8 cellular contexts compared by ENCODE assay signal in the genomic region with DNA sequence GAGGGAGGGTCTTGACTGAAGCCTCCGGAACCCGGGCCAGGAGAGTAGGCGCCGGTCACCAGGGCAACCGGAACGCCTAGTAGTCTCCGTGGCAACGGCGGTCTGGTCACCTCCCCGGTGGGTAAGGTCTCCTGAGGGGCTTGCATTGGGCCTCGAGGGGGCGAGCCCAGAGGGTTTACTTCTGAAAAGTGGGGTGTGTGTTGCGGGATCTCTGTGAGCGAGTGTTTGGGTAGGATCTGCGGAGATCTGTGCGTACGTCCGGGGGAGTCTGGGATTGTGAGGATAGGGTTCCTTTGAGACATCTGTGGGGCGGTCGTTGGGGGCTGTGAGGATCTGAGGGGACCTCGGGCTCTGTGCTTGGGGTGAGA. TPM values are rescaled to one million over a fixed set of nuclear protein-coding genes. Genes with fewer than 3 reads are reported as not detected.
DNase-seq lines count a peak whose midpoint lies in the region; ATAC-seq and TF ChIP-seq lines count a peak whose summit lies in the region.

A gene with protein sequence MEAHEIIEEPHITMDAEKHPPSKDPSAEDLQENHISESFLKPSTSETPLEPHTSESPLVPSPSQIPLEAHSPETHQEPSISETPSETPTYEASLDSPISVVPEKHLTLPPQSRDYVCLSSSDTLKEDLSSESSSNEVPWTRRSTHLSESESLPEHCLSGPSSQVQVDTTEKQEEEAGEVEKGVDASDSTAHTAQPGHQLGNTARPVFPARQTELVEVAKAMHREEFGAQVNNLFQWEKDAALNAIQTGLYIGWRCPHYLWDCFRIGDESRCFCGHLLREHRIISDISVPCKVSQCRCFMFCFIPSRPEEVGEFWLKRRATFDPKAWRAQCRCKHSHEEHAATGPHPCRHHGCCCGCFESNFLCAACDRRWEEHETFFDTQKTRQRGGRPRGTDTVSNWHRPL (minus strand): TSS at position 17 of the 368 bp plus-strand sequence. CDS start 2,571 bp downstream, outside the sequence.

- H3K4me3 ChIP-seq in cardiac fibroblast (replicated peaks in 1 of 2; ENCODE audit: low read depth in 2 of 2, low read length in 2 of 2), result peak within 1 kb of the TSS; percentile 69 to 72
- H3K4me3 ChIP-seq in mesenchymal stem cell (ENCODE audit: insufficient read depth in 1 of 2, low read depth in 1 of 2, low read length in 2 of 2), result peak within 1 kb of the TSS; percentile 75 to 83
- H3K4me3 ChIP-seq in tibial nerve, result peak within 1 kb of the TSS; percentile 53 to 96 (median 84)

- H3K4me2 ChIP-seq in mesenchymal stem cell (ENCODE audit: low read length, poor library complexity, severe bottlenecking), result peak within 1 kb of the TSS; percentile 88

- H3K23ac ChIP-seq in mesenchymal stem cell (ENCODE audit: low read length in 2 of 2), result peak within 1 kb of the TSS in 1 of 2 experiments; percentile 44

- peak within 1 kb of the TSS; percentile 52 for H4K91ac ChIP-seq in mesenchymal stem cell (ENCODE audit: low read length)

- no peaks in the 10 kb centered on the region for H3K36me3 Mint-ChIP-seq in activated CD4-positive, alpha-beta T cell treated with anti-CD3 and anti-CD28 coated beads for 36 hours (ENCODE audit: low read depth)

- peak within 1 kb of the TSS; percentile 78 for H3K27ac Mint-ChIP-seq in activated CD4-positive, alpha-beta T cell treated with anti-CD3 and anti-CD28 coated beads for 36 hours

- no peaks in the 10 kb centered on the region for H3K27me3 ChIP-seq in mesenchymal stem cell (ENCODE audit: control insufficient read depth in 1 of 2, insufficient read depth in 1 of 2, low read length in 2 of 2)
- no peaks in the 10 kb centered on the region for H3K27me3 ChIP-seq in tibial nerve

- DNase-seq in activated CD4-positive, alpha-beta T cell treated with anti-CD3 and anti-CD28 coated beads for 36 hours, result peak; percentile 57
- no peak for DNase-seq in activated CD4-positive, alpha-beta T cell treated with anti-CD3 and anti-CD28 coated beads for 1 hour
- DNase-seq in NCI-H2227 treated with DMSO at 0.1 percent for 48 hours (lab: John Stamatoyannopoulos, UW), result peak; percentile 39
- no peak for DNase-seq in cardiac fibroblast (ENCODE audit: low read depth in 2 of 2)
- DNase-seq in mesenchymal stem cell, result no peak
- no peak for DNase-seq in tibial nerve (ENCODE audit: low spot score in 2 of 2)
- no peak for DNase-seq in putamen (ENCODE audit: low spot score)

- peak within 1 kb of the TSS; percentile 78 for H3K4me3 Mint-ChIP-seq in activated CD4-positive, alpha-beta T cell treated with anti-CD3 and anti-CD28 coated beads for 36 hours

- WGBS in mesenchymal stem cell, result 7% methylated on average over 20 of the region's 21 CpGs
- 0% methylated on average over 21 of the region's 21 CpGs for WGBS in tibial nerve, 2 donors

- POLR2A ChIA-PET in activated CD4-positive, alpha-beta T cell treated with anti-CD3 and anti-CD28 coated beads for 36 hours (lab: Charles Lee), result interaction anchor here (1.0 kb wide), 1 partner anchor 19 kb away, joined by 3 read pairs; no protein-coding TSS in a partner anchor

- H3K9ac ChIP-seq in mesenchymal stem cell (ENCODE audit: low read length), result peak within 1 kb of the TSS; percentile 94

- peak within 1 kb of the TSS; percentile 19 to 50 for H3K4ac ChIP-seq in mesenchymal stem cell (ENCODE audit: low read depth in 1 of 2, low read length in 2 of 2)

- peaks cover 14% of the 10 kb centered on the region for H3K79me1 ChIP-seq in mesenchymal stem cell (replicated peaks; ENCODE audit: low read length, poor library complexity, severe bottlenecking)

- no peak within 1 kb of the TSS for H2AK5ac ChIP-seq in mesenchymal stem cell (ENCODE audit: low read length, severe bottlenecking)

- H4K8ac ChIP-seq in mesenchymal stem cell (ENCODE audit: low read length), result peak within 1 kb of the TSS; percentile 95

- H3K27ac ChIP-seq in mesenchymal stem cell (ENCODE audit: low read length, poor library complexity, severe bottlenecking) (no peak within 1 kb of the TSS), tibial nerve (peak within 1 kb of the TSS; percentile 93 to 100 (median 98))

- CTCF ChIA-PET in activated CD4-positive, alpha-beta T cell treated with anti-CD3 and anti-CD28 coated beads for 36 hours (lab: Charles Lee), result interaction anchor here (0.6 to 3.8 kb wide), 7 partner anchors 14 to 126 kb away, joined by 3 to 27 read pairs (median 4); a partner anchor contains a TSS

- no peak for ATAC-seq in activated CD4-positive, alpha-beta T cell treated with anti-CD3 and anti-CD28 coated beads for 36 hours
- no peak for ATAC-seq in HG02970 (IDR thresholded peaks at IDR 0.05; ENCODE audit: low FRiP score, unreplicated experiment)

- H3K4me1 Mint-ChIP-seq in activated CD4-positive, alpha-beta T cell treated with anti-CD3 and anti-CD28 coated beads for 36 hours, result peaks cover 13% of the 10 kb centered on the region

- H3K18ac ChIP-seq in mesenchymal stem cell (ENCODE audit: low read depth in 1 of 2, low read length in 2 of 2), result peak within 1 kb of the TSS; percentile 63 to 81

- H3K14ac ChIP-seq in mesenchymal stem cell (ENCODE audit: low read length in 2 of 2), result peak within 1 kb of the TSS in 1 of 2 experiments; percentile 94

- intact Hi-C loops in activated CD4-positive, alpha-beta T cell treated with anti-CD3 and anti-CD28 coated beads for 36 hours (cut with DNase I, micrococcal nuclease), result loop anchor here in 1 of 2 experiments (1.0 to 5.0 kb wide), 5 partner anchors 13 to 574 kb away; a partner anchor contains a TSS

- peak within 1 kb of the TSS; percentile 79 for H2BK5ac ChIP-seq in mesenchymal stem cell (ENCODE audit: low read depth, low read length, poor library complexity, severe bottlenecking)

- H2BK12ac ChIP-seq in mesenchymal stem cell (ENCODE audit: low read length in 2 of 2), result peak within 1 kb of the TSS in 1 of 2 experiments; percentile 75

- no peaks in the 10 kb centered on the region for H3K27me3 Mint-ChIP-seq in activated CD4-positive, alpha-beta T cell treated with anti-CD3 and anti-CD28 coated beads for 36 hours

- TF ChIP-seq CTCF in cardiac fibroblast (IDR thresholded peaks at IDR 0.05; ENCODE audit: low read depth, low read length) (no peak), tibial nerve (IDR thresholded peaks at IDR 0.05) (no peak)

- H3K9me3 ChIP-seq in mesenchymal stem cell (ENCODE audit: control insufficient read depth, low read length), result no peaks in the 10 kb centered on the region
- no peaks in the 10 kb centered on the region for H3K9me3 ChIP-seq in tibial nerve

- TF ChIP-seq POLR2A in tibial nerve (IDR thresholded peaks at IDR 0.05), result no peak

- H2AFZ ChIP-seq in mesenchymal stem cell (ENCODE audit: low read depth, low read length), result peak within 1 kb of the TSS; percentile 48

- H3K36me3 ChIP-seq in mesenchymal stem cell (ENCODE audit: control insufficient read depth in 1 of 2, insufficient read depth in 2 of 2, low read depth in 1 of 2, low read length in 2 of 2), result no peaks in the 10 kb centered on the region
- H3K36me3 ChIP-seq in tibial nerve, result no peaks in the 10 kb centered on the region

- H3K9me3 Mint-ChIP-seq in activated CD4-positive, alpha-beta T cell treated with anti-CD3 and anti-CD28 coated beads for 36 hours (ENCODE audit: low read depth), result no peaks in the 10 kb centered on the region

- H2BK120ac ChIP-seq in mesenchymal stem cell (ENCODE audit: low read depth, low read length), result no peak within 1 kb of the TSS

- peak within 1 kb of the TSS; percentile 92 for H2BK15ac ChIP-seq in mesenchymal stem cell (ENCODE audit: low read depth, poor library complexity, severe bottlenecking)

- H3K4me1 ChIP-seq in mesenchymal stem cell (ENCODE audit: control insufficient read depth, insufficient read depth, low read depth, low read length), result peaks cover 16% of the 10 kb centered on the region
- H3K4me1 ChIP-seq in tibial nerve, result peaks cover 2 to 46% (median 21%) of the 10 kb centered on the region in 4 donors

- no peak for TF ChIP-seq EP300 in tibial nerve (IDR thresholded peaks at IDR 0.05)

RNA-seq across cellular contexts. Expression of the gene that starts here (rescaled TPM):
- total RNA-seq in activated CD4-positive, alpha-beta T cell treated with anti-CD3 and anti-CD28 coated beads for 36 hours, result not detected
- polyA plus RNA-seq in mesenchymal stem cell (2013, experiment 1 of 2), result not detected
- polyA plus RNA-seq in mesenchymal stem cell (2013, experiment 2 of 2), result not detected
- not detected for total RNA-seq in tibial nerve

Comparison
In these comparisons a context has a peak if more than half of its experiments do, and no peak if none do; other contexts are left out.
1. Peak in DNase-seq in activated CD4-positive, alpha-beta T cell treated with anti-CD3 and anti-CD28 coated beads for 36 hours; RNA of the gene not detected or under 1 TPM.